ENCODE assay signal across 10 cellular contexts in genomic region chr2:23460228-23460627, GRCh38.
DNase-seq lines count a peak whose midpoint lies in the region; ATAC-seq, FAIRE-seq and TF ChIP-seq lines count a peak whose summit lies in the region.
"Had no signal": no experiment of that assay in that cellular context is flagged by ENCODE, and none has a peak within 500 bp of the region (broad histone marks: within the 10 kb centered on the region; RNA-seq: fewer than 3 reads in every experiment).

No MANE protein-coding gene starts in this region.

- BruUV-seq in K562 (replicated peaks; lab: Mats Ljungman, UMichigan), result no TSS peak

- no peak overlapping the region for H3K4me3 ChIP-seq in K562
- H3K4me3 ChIP-seq: BLaER1 treated with 17β-estradiol and CSF1 and Interleukin-3, amounts not matched to agents 10 nM and 100 nM had no signal

- no peak overlapping the region for H3K4me2 ChIP-seq in K562 (ENCODE audit: insufficient read depth, low read length)
- H3K4me2 ChIP-seq: BLaER1 treated with 17β-estradiol and CSF1 and Interleukin-3, amounts not matched to agents 10 nM and 100 nM had no signal

- TF ChIP-seq CTCF in K562 (IDR thresholded peaks at IDR 0.05 in 2 of 3, conservative IDR thresholded peaks at IDR 0.05 in 1 of 3; ENCODE audit: insufficient read depth in 2 of 3, low read depth in 1 of 3, low read length in 3 of 3), result peak; percentile 16 to 50 (median 45); a peak in 3 of 6 replicates

- TF ChIP-seq RAD21 in K562 (CRISPR knock-in tag; conservative IDR thresholded peaks at IDR 0.05 in 1 of 2, IDR thresholded peaks at IDR 0.05 in 1 of 2), result peak; percentile 62 to 65

- peaks cover 2 to 23% of the 10 kb centered on the region in 2 experiments; a peak in 3 of 5 replicates for H3K27me3 ChIP-seq in K562 (ENCODE audit: control insufficient read depth in 2 of 2, insufficient read depth in 2 of 2, low read length in 2 of 2)

- no peak for FAIRE-seq in K562 (lab: Jason Lieb, UNC)

- no peaks in the 10 kb centered on the region for H3K79me2 ChIP-seq in K562 (ENCODE audit: control insufficient read depth, insufficient read depth, low read length)

- H4K20me1 ChIP-seq in K562 (replicated peaks; ENCODE audit: control insufficient read depth, insufficient read depth, low read length), result 0 out of 2 replicates have a peak, but pooled peaks cover 8% of the 10 kb centered on the region

- no peaks in the 10 kb centered on the region for H3K9me1 ChIP-seq in K562 (ENCODE audit: control insufficient read depth, insufficient read depth, low read length)

- TF ChIP-seq POLR2A in K562 (conservative IDR thresholded peaks at IDR 0.05), result no peak

- no peak overlapping the region for H2AFZ ChIP-seq in K562 (ENCODE audit: low read depth, low read length)

- POLR2A ChIA-PET in K562 (lab: Yijun Ruan, JAX), result interaction anchor here (1.2 kb wide), 1 partner anchor 9 kb away, joined by 4 read pairs; no protein-coding TSS in a partner anchor

- TF ChIP-seq EP300 in K562 (IDR thresholded peaks at IDR 0.05; ENCODE audit: low read length), result no peak

- no peak overlapping the region for H3K9ac ChIP-seq in K562 (ENCODE audit: insufficient read depth in 1 of 2, low read depth in 2 of 2, low read length in 2 of 2)
- H3K9ac ChIP-seq: BLaER1 treated with 17β-estradiol and CSF1 and Interleukin-3, amounts not matched to agents 10 nM and 100 nM had no signal

- H3K9me3 ChIP-seq in K562 (replicated peaks; ENCODE audit: control insufficient read depth, insufficient read depth, low read depth, low read length), result no peaks in the 10 kb centered on the region
- H3K9me3 ChIP-seq: BLaER1 treated with 17β-estradiol and CSF1 and Interleukin-3, amounts not matched to agents 10 nM and 100 nM had no signal

- WGBS in K562 (ENCODE audit: insufficient coverage, low coverage, missing lambda C conversion rate), result 0% methylated on average over 1 of the region's 1 CpG

- in situ Hi-C loops in K562 (cut with MboI), result no loop called here

- no peak overlapping the region for H3K27ac ChIP-seq in K562 (ENCODE audit: extremely low read depth, low read depth, low read length)
- H3K27ac ChIP-seq: BLaER1 treated with 17β-estradiol and CSF1 and Interleukin-3, amounts not matched to agents 10 nM and 100 nM; SK-N-MC had no signal

- H3K36me3 ChIP-seq in K562 (ENCODE audit: control insufficient read depth, insufficient read depth, low read length), result no peaks in the 10 kb centered on the region
- H3K36me3 ChIP-seq: BLaER1 treated with 17β-estradiol and CSF1 and Interleukin-3, amounts not matched to agents 10 nM and 100 nM had no signal

- no peaks in the 10 kb centered on the region for H3K4me1 ChIP-seq in K562 (replicated peaks in 1 of 2; ENCODE audit: control insufficient read depth in 2 of 2, insufficient read depth in 2 of 2, low read length in 2 of 2)

- DNase-seq in NCI-H1694 treated with DMSO at 0.1 percent for 48 hours (lab: John Stamatoyannopoulos, UW), result peak; percentile 6
- no peak for DNase-seq in NCI-H1694 (lab: John Stamatoyannopoulos, UW)
- DNase-seq in K562 (ENCODE audit: extremely low read depth in 1 of 4, low spot score in 3 of 4), result peak in 1 of 4 experiments; percentile 13
- peak; percentile 27 for DNase-seq in renal cortical epithelial cell (ENCODE audit: low read depth)
- no peak for DNase-seq in central memory CD4-positive, alpha-beta T cell
- no peak for DNase-seq in DMS79 (lab: John Stamatoyannopoulos, UW)

- CTCF ChIA-PET in K562 (lab: Yijun Ruan, JAX; ENCODE audit: low intra/inter-chr PET ratio), result no interaction called here

- ATAC-seq in HG03175 (IDR thresholded peaks at IDR 0.05; ENCODE audit: unreplicated experiment) (peak; percentile 70), K562 (peak; percentile 54; the same call in 2 of the 3 replicates), HG02623 (IDR thresholded peaks at IDR 0.05; ENCODE audit: unreplicated experiment) (no peak)

- intact Hi-C loops in K562 (cut with micrococcal nuclease), result no loop called here

TF ChIP-seq in K562, 482 proteins besides CTCF, POLR2A, EP300 and RAD21:
- no peak for TF ChIP-seq ZC3H8 (IDR thresholded peaks at IDR 0.05)
- TF ChIP-seq DEAF1 (CRISPR knock-in tag; IDR thresholded peaks at IDR 0.05), result 0 out of 2 replicates have a peak, but pooled peaks have one; percentile 27
- TF ChIP-seq ZKSCAN1 (IDR thresholded peaks at IDR 0.05; ENCODE audit: low read depth, low read length), result no peak
- no peak for TF ChIP-seq SAFB (IDR thresholded peaks at IDR 0.05; ENCODE audit: borderline replicate concordance, low read depth, low read length)

Comparison
In these comparisons a context has a peak if more than half of its experiments do, and no peak if none do; other contexts are left out.
1. DNase-seq: peak in NCI-H1694 treated with DMSO at 0.1 percent for 48 hours (single experiment) and renal cortical epithelial cell (single experiment); none in NCI-H1694 (single experiment), central memory CD4-positive, alpha-beta T cell (single experiment) and DMS79 (single experiment).